8 cellular contexts compared by ENCODE assay signal in genomic region chr3:11236588-11237461, GRCh38. TPM values are rescaled to one million over a fixed set of nuclear protein-coding genes. Genes with fewer than 3 reads are reported as not detected.
DNase-seq lines count a peak whose midpoint lies in the region; ATAC-seq and TF ChIP-seq lines count a peak whose summit lies in the region.

No MANE protein-coding gene starts in this region.

- H3K9ac ChIP-seq in H9 (ENCODE audit: extremely low read depth, insufficient read length, low read length), result no peak overlapping the region
- no peak overlapping the region for H3K9ac ChIP-seq in neural cell (ENCODE audit: low read length)

- peak overlapping the region; percentile 21 for H2BK12ac ChIP-seq in H9 (ENCODE audit: insufficient read length, low read depth, low read length)

- TF ChIP-seq CTCF in H9 (conservative IDR thresholded peaks at IDR 0.05) (peak; percentile 95), esophagus squamous epithelium (IDR thresholded peaks at IDR 0.05) (peak; percentile 69 to 81 (median 73)), neural cell (IDR thresholded peaks at IDR 0.05; ENCODE audit: poor library complexity, severe bottlenecking) (peak; percentile 31), testis (IDR thresholded peaks at IDR 0.05) (peak in 2 of 3 experiments; percentile 41 to 78)

- H3F3A ChIP-seq in neural cell (ENCODE audit: insufficient read depth, low read length, poor library complexity, severe bottlenecking), result no peaks in the 10 kb centered on the region

- no peak overlapping the region for H2AK5ac ChIP-seq in H9 (ENCODE audit: insufficient read length, low read length)

- H3K23ac ChIP-seq in H9 (ENCODE audit: insufficient read length, low read depth, low read length), result no peak overlapping the region

- TF ChIP-seq EP300 in neural cell (conservative IDR thresholded peaks at IDR 0.05; ENCODE audit: poor library complexity, severe bottlenecking), result no peak

- no peaks in the 10 kb centered on the region for H3K79me1 ChIP-seq in H9 (ENCODE audit: insufficient read depth, low read depth, low read length, poor library complexity, severe bottlenecking)

- H3K36me3 Mint-ChIP-seq in CD4-positive, alpha-beta memory T cell, result no peaks in the 10 kb centered on the region
- H3K36me3 Mint-ChIP-seq in H9 (ENCODE audit: insufficient read depth in 1 of 3, low read depth in 3 of 3), result no peaks in the 10 kb centered on the region; a peak in 1 of 7 replicates

- DNase-seq in CD4-positive, alpha-beta memory T cell, result peak; percentile 67 to 72 (median 70)
- DNase-seq in H9 (peak; percentile 84), NCI-H69 (lab: John Stamatoyannopoulos, UW) (peak; percentile 75), esophagus squamous epithelium (lab: John Stamatoyannopoulos, UW) (no peak), testis (peak; percentile 74)
- DNase-seq in activated CD8-positive, alpha-beta memory T cell treated with anti-CD3 and anti-CD28 coated beads, Interleukin-2, amount 50 U/mL, for 4 hours, result peak; percentile 84

- H3K4ac ChIP-seq in H9 (ENCODE audit: low read depth, low read length), result no peak overlapping the region

- H3K23me2 ChIP-seq in H9 (ENCODE audit: insufficient read length, low read depth, low read length, poor library complexity, severe bottlenecking), result no peaks in the 10 kb centered on the region

- H3K27me3 Mint-ChIP-seq in CD4-positive, alpha-beta memory T cell, result peaks cover 4 to 8% of the 10 kb centered on the region in 2 donors
- peaks cover 2% of the 10 kb centered on the region for H3K27me3 Mint-ChIP-seq in H9 (ENCODE audit: low read depth)

- peaks cover 0 to 2% (median 0%) of the 10 kb centered on the region in 4 donors for H3K4me1 Mint-ChIP-seq in CD4-positive, alpha-beta memory T cell
- H3K4me1 Mint-ChIP-seq in H9, result peaks cover 2 to 6% of the 10 kb centered on the region in 2 experiments

- H3K4me3 Mint-ChIP-seq in CD4-positive, alpha-beta memory T cell, result no peak overlapping the region
- H3K4me3 Mint-ChIP-seq in H9, result no peak overlapping the region

- POLR2A ChIA-PET in CD4-positive, alpha-beta memory T cell (lab: Charles Lee; ENCODE audit: partially characterized antibody), result no interaction called here

- H2BK20ac ChIP-seq in H9 (ENCODE audit: low read depth, low read length, poor library complexity, severe bottlenecking), result no peak overlapping the region

- H3K79me2 ChIP-seq in H9 (ENCODE audit: insufficient read depth, low read length), result no peaks in the 10 kb centered on the region
- H3K79me2 ChIP-seq in neural cell (replicated peaks; ENCODE audit: insufficient read depth, low read length), result no peaks in the 10 kb centered on the region

- H4K91ac ChIP-seq in H9 (ENCODE audit: insufficient read length, low read depth, low read length), result no peak overlapping the region

- H3K36me3 ChIP-seq in CD4-positive, alpha-beta memory T cell (ENCODE audit: insufficient read depth, low read length), result no peaks in the 10 kb centered on the region
- no peaks in the 10 kb centered on the region for H3K36me3 ChIP-seq in esophagus squamous epithelium
- H3K36me3 ChIP-seq in neural cell (ENCODE audit: insufficient read depth, low read length), result no peaks in the 10 kb centered on the region
- H3K36me3 ChIP-seq in testis (ENCODE audit: low read depth, missing control alignments), result no peaks in the 10 kb centered on the region

- no peaks in the 10 kb centered on the region for H3K9me2 ChIP-seq in neural cell (ENCODE audit: insufficient read depth, low read length)

- TF ChIP-seq POLR2A in esophagus squamous epithelium (IDR thresholded peaks at IDR 0.05) (no peak), testis (IDR thresholded peaks at IDR 0.05) (no peak)

- H2AFZ ChIP-seq in H9 (ENCODE audit: low read length) (no peak overlapping the region), neural cell (ENCODE audit: low read depth, low read length) (no peak overlapping the region)

- H2BK120ac ChIP-seq in H9 (ENCODE audit: low read depth, low read length, poor library complexity, severe bottlenecking), result no peak overlapping the region

- no peaks in the 10 kb centered on the region for H3K27me3 ChIP-seq in CD4-positive, alpha-beta memory T cell (ENCODE audit: insufficient read depth, low read length)
- H3K27me3 ChIP-seq in H9 (ENCODE audit: insufficient read depth, low read length) (no peaks in the 10 kb centered on the region), esophagus squamous epithelium (peaks cover 0 to 7% (median 0%) of the 10 kb centered on the region in 4 donors), neural cell (ENCODE audit: insufficient read depth, low read depth, low read length) (no peaks in the 10 kb centered on the region), testis (no peaks in the 10 kb centered on the region)

- no peak overlapping the region for H3K4me2 ChIP-seq in H9 (ENCODE audit: insufficient read depth, insufficient read length, low read length)
- H3K4me2 ChIP-seq in neural cell (ENCODE audit: low read length), result no peak overlapping the region

- no peaks in the 10 kb centered on the region for H3K9me3 ChIP-seq in CD4-positive, alpha-beta memory T cell (ENCODE audit: control insufficient read depth in 1 of 2, low read length in 2 of 2)
- no peaks in the 10 kb centered on the region for H3K9me3 ChIP-seq in H9 (ENCODE audit: control insufficient read depth, low read depth, low read length)
- H3K9me3 ChIP-seq in esophagus squamous epithelium, result no peaks in the 10 kb centered on the region
- H3K9me3 ChIP-seq in neural cell (ENCODE audit: low read length), result no peaks in the 10 kb centered on the region
- no peaks in the 10 kb centered on the region for H3K9me3 ChIP-seq in testis

- H3K4me1 ChIP-seq in CD4-positive, alpha-beta memory T cell (ENCODE audit: insufficient read depth, low read length), result no peaks in the 10 kb centered on the region
- H3K4me1 ChIP-seq in H9 (ENCODE audit: insufficient read depth, low read length) (no peaks in the 10 kb centered on the region; the same call in 1 of the 2 replicates), esophagus squamous epithelium (peaks cover 0 to 17% (median 0%) of the 10 kb centered on the region in 3 donors), testis (no peaks in the 10 kb centered on the region)

- no peak overlapping the region for H3T11ph ChIP-seq in H9 (ENCODE audit: low read length)

- no peak overlapping the region for H2BK5ac ChIP-seq in H9 (ENCODE audit: insufficient read length, low read length)

- H4K20me1 ChIP-seq in H9 (ENCODE audit: control insufficient read depth, insufficient read depth, insufficient read length), result no peaks in the 10 kb centered on the region
- H4K20me1 ChIP-seq in neural cell (ENCODE audit: insufficient read depth), result no peaks in the 10 kb centered on the region

- no peak overlapping the region for H4K5ac ChIP-seq in H9 (ENCODE audit: insufficient read length, low read depth, low read length)

- H3K4me3 ChIP-seq in CD4-positive, alpha-beta memory T cell (ENCODE audit: low read length in 2 of 2), result no peak overlapping the region
- H3K4me3 ChIP-seq in esophagus squamous epithelium (no peak overlapping the region), neural cell (ENCODE audit: low read length) (no peak overlapping the region), testis (no peak overlapping the region)

- no peak overlapping the region for H3K27ac ChIP-seq in CD4-positive, alpha-beta memory T cell (ENCODE audit: low read depth, low read length)
- H3K27ac ChIP-seq in H9 (ENCODE audit: insufficient read length, low read depth, low read length) (no peak overlapping the region), esophagus squamous epithelium (peak overlapping the region in 1 of 4 donors; percentile 2), neural cell (ENCODE audit: low read length) (no peak overlapping the region), testis (no peak overlapping the region)

- no peak overlapping the region for H3K27ac Mint-ChIP-seq in CD4-positive, alpha-beta memory T cell
- peak overlapping the region in 1 of 3 experiments; percentile 36; a peak in 1 of 7 replicates for H3K27ac Mint-ChIP-seq in H9

- TF ChIP-seq RAD21 in neural cell (conservative IDR thresholded peaks at IDR 0.05), result no peak

- H3K56ac ChIP-seq in H9 (ENCODE audit: insufficient read length, low read depth, low read length), result no peak overlapping the region

- H3K18ac ChIP-seq in H9 (ENCODE audit: insufficient read length, low read depth, low read length), result no peak overlapping the region

- no peak overlapping the region for H4K8ac ChIP-seq in H9 (replicated peaks; ENCODE audit: insufficient read length, low read depth, low read length)

- CTCF ChIA-PET in CD4-positive, alpha-beta memory T cell (lab: Charles Lee; ENCODE audit: partially characterized antibody), result interaction anchor here (0.6 to 13.6 kb wide), 21 partner anchors 8 to 414 kb away, joined by 3 to 158 read pairs (median 4); partner anchors contain the start of gene ATG7

- H3K14ac ChIP-seq in H9 (ENCODE audit: insufficient read depth, low read length), result no peak overlapping the region

- WGBS in H9 (ENCODE audit: extremely low coverage, insufficient read length, low lambda C conversion rate), result no CpG with 5 or more reads among the region's 8 CpGs
- 30 to 32% methylated on average over 8 of the region's 8 CpGs for WGBS in esophagus squamous epithelium, 2 donors
- whole genome bisulfite sequencing in testis, 2 donors, result 23 to 35% methylated on average over 8 of the region's 8 CpGs

- H2BK15ac ChIP-seq in H9 (ENCODE audit: low read depth, low read length), result no peak overlapping the region

- H3K9me3 Mint-ChIP-seq in CD4-positive, alpha-beta memory T cell, result peaks cover 0 to 4% (median under 1%) of the 10 kb centered on the region in 8 donors
- H3K9me3 Mint-ChIP-seq in H9, result no peaks in the 10 kb centered on the region; a peak in 1 of 5 replicates

- no peak for ATAC-seq in HG03097 (IDR thresholded peaks at IDR 0.05; ENCODE audit: low FRiP score, unreplicated experiment)

- intact Hi-C loops in CD4-positive, alpha-beta memory T cell (cut with micrococcal nuclease), result loop anchor here (1.0 to 2.0 kb wide), 2 partner anchors 415 to 566 kb away; no protein-coding TSS in a partner anchor
- intact Hi-C loops in esophagus squamous epithelium (cut with DNase I) (loop anchor here (5.0 kb wide), 1 partner anchor 90 kb away; no protein-coding TSS in a partner anchor), testis (cut with DNase I; ENCODE audit: low total_unique reads) (no loop called here)

TF ChIP-seq in neural cell, 6 proteins besides CTCF, POLR2A, EP300 and RAD21 (continues in another document):
- no peak for TF ChIP-seq TAF1 (IDR thresholded peaks at IDR 0.05; ENCODE audit: low read depth)

RNA-seq across cellular contexts. Expression of gene ATG7, which starts 35.4 kb away (rescaled TPM):
- 10 to 100 TPM; 32.5 to 32.8 TPM for total RNA-seq in CD4-positive, alpha-beta memory T cell
- polyA plus RNA-seq in CD4-positive, alpha-beta memory T cell, result 10 to 100 TPM; 16.9 to 23.0 TPM
- total RNA-seq in H9 (2021), result 17.9 and 22.1 TPM in 2 replicates
- total RNA-seq in esophagus squamous epithelium, result 10 to 100 TPM; 31.3 to 67.7 (median 51.3) TPM
- 28.8 and 40.1 TPM in 2 replicates for polyA plus RNA-seq in neural cell
- 69.1 and 71.8 TPM in 2 replicates for polyA minus RNA-seq in neural cell
- 10 to 100 TPM; 86.0 to 95.4 TPM for total RNA-seq in testis
- polyA plus RNA-seq in testis (ENCODE audit: insufficient read depth, low read depth, low replicate concordance), result 52.9 TPM

Comparison
In these comparisons a context has a peak if more than half of its experiments do, and no peak if none do; other contexts are left out.
1. CTCF ChIP-seq: peak in every context shown above with its lines; median percentile 95 in H9; 73 in esophagus squamous epithelium; 60 in testis; 31 in neural cell.